ENCODE assay signal across 9 cellular contexts in genomic region chr1:150234309-150234646, GRCh38. TPM values are rescaled to one million over a fixed set of nuclear protein-coding genes. Genes with fewer than 3 reads are reported as not detected.
DNase-seq lines count a peak whose midpoint lies in the region; ATAC-seq, FAIRE-seq and TF ChIP-seq lines count a peak whose summit lies in the region.
"Had no signal": no experiment of that assay in that cellular context is flagged by ENCODE, and none has a peak within 500 bp of the region (broad histone marks: within the 10 kb centered on the region; RNA-seq: fewer than 3 reads in every experiment).

No MANE protein-coding gene starts in this region.

- peak overlapping the region; percentile 97 for H3K4me2 ChIP-seq in keratinocyte (ENCODE audit: control insufficient read depth, extremely low read depth, insufficient read depth, low read depth, low read length)

- H3K36me3 ChIP-seq in keratinocyte (ENCODE audit: control insufficient read depth in 2 of 2, extremely low read depth in 1 of 2, insufficient read depth in 2 of 2, low read length in 2 of 2), result peaks cover 0 to 7% of the 10 kb centered on the region in 2 experiments
- peaks cover 4% of the 10 kb centered on the region for H3K36me3 ChIP-seq in thoracic aorta

- H3K79me2 ChIP-seq in keratinocyte (ENCODE audit: control insufficient read depth, insufficient read depth, low read length), result peaks cover 35% of the 10 kb centered on the region

- TF ChIP-seq CTCF in keratinocyte (optimal IDR thresholded peaks at IDR 0.05 in 1 of 3, IDR thresholded peaks at IDR 0.05 in 1 of 3, conservative IDR thresholded peaks at IDR 0.05 in 1 of 3; ENCODE audit: extremely low read depth in 1 of 3, insufficient read depth in 2 of 3, low read length in 3 of 3) (no peak), thoracic aorta (IDR thresholded peaks at IDR 0.05) (no peak)

- peak overlapping the region; percentile 94 for H3K27ac ChIP-seq in keratinocyte (ENCODE audit: control insufficient read depth, insufficient read depth, low read length)
- peak overlapping the region; percentile 98 for H3K27ac ChIP-seq in thoracic aorta

- dilution Hi-C loops in keratinocyte (cut with MboI; ENCODE audit: extremely low pct_ligation_motif_present, low sequenced_read_pairs), result no loop called here

- H3K4me3 ChIP-seq in keratinocyte (ENCODE audit: control insufficient read depth in 2 of 3, extremely low read depth in 1 of 3, insufficient read depth in 2 of 3, low read depth in 1 of 3, low read length in 3 of 3), result peak overlapping the region; percentile 84 to 99 (median 98)
- H3K4me3 ChIP-seq in thoracic aorta, result peak overlapping the region; percentile 82

- H2AFZ ChIP-seq in keratinocyte (ENCODE audit: control insufficient read depth, low read length), result peak overlapping the region; percentile 11

- H3K9ac ChIP-seq in keratinocyte (ENCODE audit: control insufficient read depth, extremely low read depth, insufficient read depth, low read length), result peak overlapping the region; percentile 94

- no peaks in the 10 kb centered on the region for H3K27me3 ChIP-seq in keratinocyte (ENCODE audit: control insufficient read depth, extremely low read depth, insufficient read depth, low read length)
- no peaks in the 10 kb centered on the region for H3K27me3 ChIP-seq in thoracic aorta (replicated peaks; ENCODE audit: insufficient read depth)

- ATAC-seq in thoracic aorta (ENCODE audit: insufficient number of reproducible peaks, low FRiP score, low read depth) (no peak), HG03045 (IDR thresholded peaks at IDR 0.05; ENCODE audit: unreplicated experiment) (no peak)

- H3K9me3 ChIP-seq in keratinocyte (ENCODE audit: control insufficient read depth, low read depth, low read length) (no peaks in the 10 kb centered on the region), thoracic aorta (no peaks in the 10 kb centered on the region)

- no peak for FAIRE-seq in keratinocyte (lab: Jason Lieb, UNC)

- peaks cover 16% of the 10 kb centered on the region for H3K4me1 ChIP-seq in keratinocyte (ENCODE audit: control insufficient read depth, extremely low read depth, insufficient read depth, low read length)
- peaks cover 0 to 12% of the 10 kb centered on the region in 2 donors for H3K4me1 ChIP-seq in thoracic aorta (ENCODE audit: control insufficient read depth in 1 of 2, low read depth in 2 of 2)

- no peaks in the 10 kb centered on the region for H4K20me1 ChIP-seq in keratinocyte (ENCODE audit: control insufficient read depth, extremely low read depth, insufficient read depth, low read length)

- DNase-seq in NCI-H524 treated with DMSO at 0.1 percent for 48 hours (lab: John Stamatoyannopoulos, UW) (peak; percentile 30), NCI-H524 (lab: John Stamatoyannopoulos, UW) (no peak), amniotic epithelial cell (ENCODE audit: low read depth) (peak; percentile 31), keratinocyte (ENCODE audit: low read depth, low spot score) (no peak), thoracic aorta (ENCODE audit: low spot score) (no peak), NCI-H345 (lab: John Stamatoyannopoulos, UW) (no peak), SKM-1 (lab: John Stamatoyannopoulos, UW; ENCODE audit: unreplicated experiment) (no peak)

- no peaks in the 10 kb centered on the region for H3K9me1 ChIP-seq in keratinocyte (ENCODE audit: control insufficient read depth, extremely low read depth, insufficient read depth, low read length)

RNA-seq across cellular contexts. Expression of gene ANP32E, which starts 1.6 kb away (rescaled TPM):
- 6.1 to 18.9 TPM (median 9.2 TPM) in 3 replicates for polyA plus RNA-seq in keratinocyte
- polyA plus RNA-seq in keratinocyte (2011; ENCODE audit: low read depth), result 30.5 TPM
- 6.5 and 10.5 TPM in 2 replicates for polyA plus RNA-seq in keratinocyte (2011; cell fraction: cytosol; rRNA removed)
- polyA plus RNA-seq in keratinocyte (2011; cell fraction: nucleus; rRNA removed), result 4.3 and 8.0 TPM in 2 replicates
- 9.5 and 31.9 TPM in 2 replicates for polyA plus RNA-seq in keratinocyte (2012; ENCODE audit: low replicate concordance)
- polyA minus RNA-seq in keratinocyte, result 3.0 to 7.8 TPM (median 5.6 TPM) in 3 replicates
- polyA minus RNA-seq in keratinocyte (2011; cell fraction: cytosol; rRNA and poly(A)+ RNA removed), result 5.8 TPM
- polyA minus RNA-seq in keratinocyte (2011; cell fraction: nucleus; rRNA and poly(A)+ RNA removed), result 2.5 and 5.0 TPM in 2 replicates
- total RNA-seq in thoracic aorta, result 10 to 100 TPM; 10.7 to 22.2 TPM

RNA-seq across cellular contexts. Expression of gene CA14, which starts 23.3 kb away (rescaled TPM):
- polyA plus RNA-seq in keratinocyte, result 0.24 to 0.59 TPM (median 0.28 TPM) in 3 replicates
- not detected for polyA plus RNA-seq in keratinocyte (2011; ENCODE audit: low read depth)
- polyA plus RNA-seq in keratinocyte (2011; cell fraction: cytosol; rRNA removed), result 0.52 and 0.55 TPM in 2 replicates
- polyA plus RNA-seq in keratinocyte (2011; cell fraction: nucleus; rRNA removed), result 0.15 and 0.16 TPM in 2 replicates
- 0.54 and 0.71 TPM in 2 replicates for polyA plus RNA-seq in keratinocyte (2012; ENCODE audit: low replicate concordance)
- polyA minus RNA-seq in keratinocyte, result 0.16 to 0.64 TPM in 2 of 3 replicates, not detected in the other
- not detected for polyA minus RNA-seq in keratinocyte (2011; cell fraction: cytosol; rRNA and poly(A)+ RNA removed)
- polyA minus RNA-seq in keratinocyte (2011; cell fraction: nucleus; rRNA and poly(A)+ RNA removed), result not detected in 2 replicates
- not detected for total RNA-seq in thoracic aorta
- total RNA-seq: NCI-H460 had no signal

RNA-seq across cellular contexts. Expression of gene APH1A, which starts 34.5 kb away (rescaled TPM):
- polyA plus RNA-seq in keratinocyte, result 149 to 174 TPM (median 151 TPM) in 3 replicates
- 20.1 TPM for polyA plus RNA-seq in keratinocyte (2011; ENCODE audit: low read depth)
- polyA plus RNA-seq in keratinocyte (2011; cell fraction: cytosol; rRNA removed), result 144 and 146 TPM in 2 replicates
- polyA plus RNA-seq in keratinocyte (2011; cell fraction: nucleus; rRNA removed), result 125 and 141 TPM in 2 replicates
- polyA plus RNA-seq in keratinocyte (2012; ENCODE audit: low replicate concordance), result 101 and 107 TPM in 2 replicates
- polyA minus RNA-seq in keratinocyte, result 155 to 195 TPM (median 163 TPM) in 3 replicates
- 147 TPM for polyA minus RNA-seq in keratinocyte (2011; cell fraction: cytosol; rRNA and poly(A)+ RNA removed)
- 44.3 and 54.5 TPM in 2 replicates for polyA minus RNA-seq in keratinocyte (2011; cell fraction: nucleus; rRNA and poly(A)+ RNA removed)
- 10 to 100 TPM; 77.5 to 84.5 TPM for total RNA-seq in thoracic aorta

RNA-seq across cellular contexts. Expression of gene C1orf54, which starts 38.3 kb away (rescaled TPM):
- 0.94 to 2.0 TPM (median 1.4 TPM) in 3 replicates for polyA plus RNA-seq in keratinocyte
- polyA plus RNA-seq in keratinocyte (2011; ENCODE audit: low read depth), result 13.5 TPM
- polyA plus RNA-seq in keratinocyte (2011; cell fraction: cytosol; rRNA removed), result 1.1 and 1.4 TPM in 2 replicates
- polyA plus RNA-seq in keratinocyte (2011; cell fraction: nucleus; rRNA removed), result 3.9 and 6.3 TPM in 2 replicates
- polyA plus RNA-seq in keratinocyte (2012; ENCODE audit: low replicate concordance), result 1.3 and 7.0 TPM in 2 replicates
- 0.99 to 1.9 TPM in 2 of 3 replicates, not detected in the other for polyA minus RNA-seq in keratinocyte
- polyA minus RNA-seq in keratinocyte (2011; cell fraction: cytosol; rRNA and poly(A)+ RNA removed), result not detected
- 0.74 and 1.3 TPM in 2 replicates for polyA minus RNA-seq in keratinocyte (2011; cell fraction: nucleus; rRNA and poly(A)+ RNA removed)
- total RNA-seq in thoracic aorta, result 10 to 100 TPM in 1 of 2 donors, 1 to 10 TPM in 1; 6.8 to 27.9 TPM
- total RNA-seq: NCI-H460 had no signal

RNA-seq across cellular contexts. Expression of gene CIART, which starts 48.1 kb away (rescaled TPM):
- 14.5 to 15.6 TPM (median 15.0 TPM) in 3 replicates for polyA plus RNA-seq in keratinocyte
- 27.9 TPM for polyA plus RNA-seq in keratinocyte (2011; ENCODE audit: low read depth)
- polyA plus RNA-seq in keratinocyte (2011; cell fraction: cytosol; rRNA removed), result 8.9 and 10.7 TPM in 2 replicates
- polyA plus RNA-seq in keratinocyte (2011; cell fraction: nucleus; rRNA removed), result 26.5 and 29.7 TPM in 2 replicates
- 7.3 and 35.5 TPM in 2 replicates for polyA plus RNA-seq in keratinocyte (2012; ENCODE audit: low replicate concordance)
- 11.9 to 18.1 TPM (median 16.5 TPM) in 3 replicates for polyA minus RNA-seq in keratinocyte
- 5.2 TPM for polyA minus RNA-seq in keratinocyte (2011; cell fraction: cytosol; rRNA and poly(A)+ RNA removed)
- 4.9 and 6.9 TPM in 2 replicates for polyA minus RNA-seq in keratinocyte (2011; cell fraction: nucleus; rRNA and poly(A)+ RNA removed)
- total RNA-seq in thoracic aorta, result 1 to 10 TPM; 5.2 to 9.7 TPM

Comparison
In these comparisons a context has a peak if more than half of its experiments do, and no peak if none do; other contexts are left out.
1. DNase-seq: peak in NCI-H524 treated with DMSO at 0.1 percent for 48 hours (single experiment) and amniotic epithelial cell (single experiment); none in NCI-H524 (0 of 2), keratinocyte (single experiment), thoracic aorta (single experiment), NCI-H345 (single experiment) and SKM-1 (single experiment).